In the genomic region with DNA sequence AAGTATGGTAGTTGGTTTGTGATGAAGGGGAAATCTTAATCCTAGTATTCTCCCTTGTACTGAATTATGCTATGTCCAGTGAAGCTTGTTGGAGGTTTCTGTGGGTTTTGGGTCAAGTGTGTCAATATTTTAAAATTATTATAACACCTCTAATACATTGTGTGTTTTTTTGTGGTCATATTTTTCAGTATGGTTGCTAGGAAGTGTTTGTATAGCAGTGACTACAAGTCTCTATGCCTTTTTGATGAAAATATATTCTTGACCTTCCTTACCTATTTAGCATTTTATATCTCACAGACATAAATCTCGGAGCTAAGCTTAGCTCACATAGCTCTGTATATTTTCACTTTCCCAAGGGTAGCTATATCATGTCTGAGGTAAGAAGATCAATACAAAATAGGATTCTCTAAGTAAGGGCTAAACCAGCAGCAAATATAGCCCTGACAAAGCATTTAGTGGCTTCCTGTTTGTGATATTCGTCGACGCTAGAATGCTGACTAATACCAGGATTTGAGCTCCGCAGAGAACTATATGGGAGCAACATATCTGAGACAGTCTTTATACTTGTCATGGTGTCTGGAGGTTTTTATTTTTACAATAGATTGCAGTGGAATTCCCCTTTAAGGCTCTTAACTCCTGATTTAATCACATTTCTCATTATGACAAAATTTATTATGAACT, we compare ENCODE assay signal across 8 cellular contexts.
A peak's percentile ranks its signal among the peaks of the same experiment; 100 is the strongest.
DNase-seq lines count a peak whose midpoint lies in the region; ATAC-seq lines count a peak whose summit lies in the region.

No MANE protein-coding gene starts in this region.

- H3K27me3 ChIP-seq in Karpas-422 (ENCODE audit: low read length), result 0 out of 2 replicates have a peak, but pooled peaks cover 3% of the 10 kb centered on the region

- H3K27ac ChIP-seq in Karpas-422 (ENCODE audit: low read length), result no peak overlapping the region

- H3K4me3 Mint-ChIP-seq in activated CD4-positive, alpha-beta T cell treated with anti-CD3 and anti-CD28 coated beads, Interleukin-2, amount 10 ng/mL, durations not matched to agents 7 days and 5 days, result no peak overlapping the region
- no peak overlapping the region for H3K4me3 Mint-ChIP-seq in activated T-cell treated with anti-CD3 and anti-CD28 coated beads, Interleukin-2, amount 50 U/mL, for 24 hours

- H3K27ac Mint-ChIP-seq in activated CD4-positive, alpha-beta T cell treated with anti-CD3 and anti-CD28 coated beads, Interleukin-2, amount 10 ng/mL, durations not matched to agents 7 days and 5 days, result no peak overlapping the region
- H3K27ac Mint-ChIP-seq in activated T-cell treated with anti-CD3 and anti-CD28 coated beads, Interleukin-2, amount 50 U/mL, for 24 hours, result no peak overlapping the region

- H3K36me3 Mint-ChIP-seq in activated CD4-positive, alpha-beta T cell treated with anti-CD3 and anti-CD28 coated beads, Interleukin-2, amount 10 ng/mL, durations not matched to agents 7 days and 5 days (ENCODE audit: low read depth), result no peaks in the 10 kb centered on the region
- H3K36me3 Mint-ChIP-seq in activated T-cell treated with anti-CD3 and anti-CD28 coated beads, Interleukin-2, amount 50 U/mL, for 24 hours (ENCODE audit: low read depth), result no peaks in the 10 kb centered on the region

- H3K4me1 ChIP-seq in Karpas-422 (ENCODE audit: low read length), result no peaks in the 10 kb centered on the region

- H3K79me2 ChIP-seq in Karpas-422 (ENCODE audit: low read length), result no peaks in the 10 kb centered on the region

- H3K27me3 Mint-ChIP-seq in activated CD4-positive, alpha-beta T cell treated with anti-CD3 and anti-CD28 coated beads, Interleukin-2, amount 10 ng/mL, durations not matched to agents 7 days and 5 days, result peaks cover 3% of the 10 kb centered on the region
- peaks cover 25% of the 10 kb centered on the region for H3K27me3 Mint-ChIP-seq in activated T-cell treated with anti-CD3 and anti-CD28 coated beads, Interleukin-2, amount 50 U/mL, for 24 hours

- no peak overlapping the region for H3K4me3 ChIP-seq in Karpas-422 (ENCODE audit: low read length)

- peaks cover 6% of the 10 kb centered on the region for H3K9me3 Mint-ChIP-seq in activated CD4-positive, alpha-beta T cell treated with anti-CD3 and anti-CD28 coated beads, Interleukin-2, amount 10 ng/mL, durations not matched to agents 7 days and 5 days
- H3K9me3 Mint-ChIP-seq in activated T-cell treated with anti-CD3 and anti-CD28 coated beads, Interleukin-2, amount 50 U/mL, for 24 hours, result peaks cover 2% of the 10 kb centered on the region

- H3K9me2 ChIP-seq in Karpas-422 (replicated peaks; ENCODE audit: insufficient read depth, low read length), result no peaks in the 10 kb centered on the region

- no peaks in the 10 kb centered on the region for H4K20me1 ChIP-seq in Karpas-422 (ENCODE audit: insufficient read depth, low read depth, low read length)

- H3K9ac ChIP-seq in Karpas-422 (ENCODE audit: low read length), result no peak overlapping the region

- no peaks in the 10 kb centered on the region for H3K9me3 ChIP-seq in Karpas-422 (ENCODE audit: low read length)

- no peak overlapping the region for H2AFZ ChIP-seq in Karpas-422 (ENCODE audit: low read length)

- ATAC-seq in HG02642 (IDR thresholded peaks at IDR 0.05; ENCODE audit: poor library complexity, unreplicated experiment), result peak; percentile 98
- peak; percentile 57 for ATAC-seq in stimulated activated naive CD8-positive, alpha-beta T cell treated with anti-CD3 and anti-CD28 coated beads, Interleukin-15, Interleukin-2, amounts not matched to agents 100 U/mL and 50 U/mL, for 24 hours

- DNase-seq in activated CD4-positive, alpha-beta T cell treated with anti-CD3 and anti-CD28 coated beads, Interleukin-2, amount 10 ng/mL, durations not matched to agents 7 days and 5 days, result peak; percentile 9
- no peak for DNase-seq in activated CD4-positive, alpha-beta T cell treated with anti-CD3 and anti-CD28 coated beads, Interleukin-2, amount 50 U/mL, for 1 hour
- DNase-seq in KBM-7 (peak; percentile 10), Karpas-422 (no peak), G401 (ENCODE audit: low spot score) (no peak)
- DNase-seq in stimulated activated naive CD8-positive, alpha-beta T cell treated with anti-CD3 and anti-CD28 coated beads, Interleukin-15, Interleukin-2, amounts not matched to agents 100 U/mL and 50 U/mL, for 24 hours, result no peak
- DNase-seq in activated T-cell treated with anti-CD3 and anti-CD28 coated beads, Interleukin-2, amount 50 U/mL, for 24 hours, result no peak

- POLR2A ChIA-PET in activated CD4-positive, alpha-beta T cell treated with anti-CD3 and anti-CD28 coated beads, Interleukin-2, amount 10 ng/mL, durations not matched to agents 7 days and 5 days (lab: Charles Lee), result interaction anchor here (0.6 kb wide), 1 partner anchor 484 kb away, joined by 3 read pairs; no protein-coding TSS in a partner anchor

- peaks cover 7% of the 10 kb centered on the region for H3K4me1 Mint-ChIP-seq in activated CD4-positive, alpha-beta T cell treated with anti-CD3 and anti-CD28 coated beads, Interleukin-2, amount 10 ng/mL, durations not matched to agents 7 days and 5 days
- H3K4me1 Mint-ChIP-seq in activated T-cell treated with anti-CD3 and anti-CD28 coated beads, Interleukin-2, amount 50 U/mL, for 24 hours (ENCODE audit: low read depth), result peaks cover 7% of the 10 kb centered on the region

- CTCF ChIA-PET in activated CD4-positive, alpha-beta T cell treated with anti-CD3 and anti-CD28 coated beads, Interleukin-2, amount 10 ng/mL, durations not matched to agents 7 days and 5 days (lab: Charles Lee), result interaction anchor here (1.2 kb wide), 1 partner anchor 69 kb away, joined by 3 read pairs; no protein-coding TSS in a partner anchor

- in situ Hi-C loops in KBM-7 (cut with MboI; ENCODE audit: low pct_unique_long_range_greater_than_20kb, low sequenced_read_pairs) (no loop called here), G401 (cut with HindIII; ENCODE audit: low sequenced_read_pairs) (no loop called here)

- H3K4me2 ChIP-seq in Karpas-422 (ENCODE audit: low read depth, low read length, poor library complexity, severe bottlenecking), result no peak overlapping the region

- H3K36me3 ChIP-seq in Karpas-422 (ENCODE audit: insufficient read depth, low read length), result no peaks in the 10 kb centered on the region

Comparison
In these comparisons a context has a peak if more than half of its experiments do, and no peak if none do; other contexts are left out.
1. DNase-seq: peak in activated CD4-positive, alpha-beta T cell treated with anti-CD3 and anti-CD28 coated beads, Interleukin-2, amount 10 ng/mL, durations not matched to agents 7 days and 5 days (single experiment) and KBM-7 (single experiment); none in activated CD4-positive, alpha-beta T cell treated with anti-CD3 and anti-CD28 coated beads, Interleukin-2, amount 50 U/mL, for 1 hour (single experiment), stimulated activated naive CD8-positive, alpha-beta T cell treated with anti-CD3 and anti-CD28 coated beads, Interleukin-15, Interleukin-2, amounts not matched to agents 100 U/mL and 50 U/mL, for 24 hours (single experiment), Karpas-422 (single experiment), G401 (single experiment) and activated T-cell treated with anti-CD3 and anti-CD28 coated beads, Interleukin-2, amount 50 U/mL, for 24 hours (single experiment).